17 cellular contexts compared by ENCODE assay signal in the genomic region with DNA sequence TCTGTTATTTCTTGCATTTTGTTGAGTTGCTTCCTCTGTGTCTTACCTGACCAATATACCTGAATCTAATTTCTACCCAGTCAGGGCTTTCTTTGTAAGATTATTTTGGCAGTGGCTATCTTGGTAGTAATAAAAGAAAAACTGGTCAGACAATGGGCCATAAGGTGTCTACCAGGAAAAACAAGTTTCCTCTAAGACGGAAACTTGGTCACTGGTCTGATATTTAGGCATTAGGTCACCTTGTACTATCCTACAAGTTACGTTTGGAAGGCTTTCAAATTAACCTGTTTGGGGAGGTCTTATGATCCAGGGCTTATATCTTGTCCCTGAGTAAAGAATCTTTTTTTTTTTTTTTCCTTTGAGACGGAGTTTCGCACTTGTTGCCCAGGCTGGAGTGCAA. TPM values are rescaled to one million over a fixed set of nuclear protein-coding genes. Genes with fewer than 3 reads are reported as not detected.
DNase-seq lines count a peak whose midpoint lies in the region; ATAC-seq and TF ChIP-seq lines count a peak whose summit lies in the region.
"Had no signal": no experiment of that assay in that cellular context is flagged by ENCODE, and none has a peak within 500 bp of the region (broad histone marks: within the 10 kb centered on the region; RNA-seq: fewer than 3 reads in every experiment).

No MANE protein-coding gene starts in this region.

- TF ChIP-seq CTCF in C4-2B (conservative IDR thresholded peaks at IDR 0.05) (no peak), VCaP (conservative IDR thresholded peaks at IDR 0.05) (no peak), prostate gland (IDR thresholded peaks at IDR 0.05) (no peak)

- H3K4me1 ChIP-seq in Karpas-422 (ENCODE audit: low read length) (no peaks in the 10 kb centered on the region), prostate gland (replicated peaks) (no peaks in the 10 kb centered on the region)
- H3K4me1 ChIP-seq: BLaER1, HAP-1 had no signal

- H3K9me3 ChIP-seq in Karpas-422 (ENCODE audit: low read length) (no peaks in the 10 kb centered on the region; the same call in 1 of the 2 replicates), prostate gland (no peaks in the 10 kb centered on the region)

- no peak for ATAC-seq in HG02852 (IDR thresholded peaks at IDR 0.05; ENCODE audit: unreplicated experiment)
- ATAC-seq: CD8-positive, alpha-beta T cell had no signal

- no peak overlapping the region for H3K9ac ChIP-seq in Karpas-422 (ENCODE audit: low read length)
- H3K9ac ChIP-seq: BLaER1 had no signal

- intact Hi-C loops in prostate gland (cut with DNase I): no loop called here

- TF ChIP-seq POLR2A in prostate gland (IDR thresholded peaks at IDR 0.05): no peak

- no peaks in the 10 kb centered on the region for H3K9me2 ChIP-seq in Karpas-422 (replicated peaks; ENCODE audit: insufficient read depth, low read length)

- H3K4me3 ChIP-seq in Karpas-422 (ENCODE audit: low read length) (no peak overlapping the region), prostate gland (no peak overlapping the region)
- H3K4me3 ChIP-seq: BLaER1, HAP-1 had no signal

- peak; percentile 10 for DNase-seq in Karpas-422
- DNase-seq in prostate gland (ENCODE audit: low spot score): peak; percentile 24
- no peak for DNase-seq in DMS79 treated with DMSO at 0.1 percent for 48 hours (lab: John Stamatoyannopoulos, UW)
- no peak for DNase-seq in DMS53 (lab: John Stamatoyannopoulos, UW)
- DNase-seq in ureter (ENCODE audit: low spot score): no peak
- DNase-seq: 8988T; CD8-positive, alpha-beta T cell; DMS 273 treated with DMSO at 0.1 percent for 48 hours; GDM1; IMR-90; KBM-7 had no signal

- no peaks in the 10 kb centered on the region for H3K27me3 ChIP-seq in Karpas-422 (ENCODE audit: low read length)
- H3K27me3 ChIP-seq in prostate gland (replicated peaks; ENCODE audit: insufficient read depth): no peaks in the 10 kb centered on the region
- H3K27me3 ChIP-seq: BLaER1 had no signal

- peaks cover 22% of the 10 kb centered on the region for H3K79me2 ChIP-seq in Karpas-422 (ENCODE audit: low read length)

- peaks cover 12% of the 10 kb centered on the region for H3K36me3 ChIP-seq in Karpas-422 (ENCODE audit: insufficient read depth, low read length)
- H3K36me3 ChIP-seq in prostate gland: no peaks in the 10 kb centered on the region

- H4K20me1 ChIP-seq in Karpas-422 (ENCODE audit: insufficient read depth, low read depth, low read length): no peaks in the 10 kb centered on the region
- H4K20me1 ChIP-seq: BLaER1 had no signal

- no peak overlapping the region for H3K4me2 ChIP-seq in Karpas-422 (ENCODE audit: low read depth, low read length, poor library complexity, severe bottlenecking)
- H3K4me2 ChIP-seq: BLaER1 had no signal

- WGBS in prostate gland: 80% methylated on average over 4 of the region's 4 CpGs

- H3K27ac ChIP-seq in C4-2B (peak overlapping the region; percentile 48), Karpas-422 (ENCODE audit: low read length) (no peak overlapping the region), VCaP (peak overlapping the region; percentile 95), prostate gland (peak overlapping the region; percentile 17 to 41)
- H3K27ac ChIP-seq: BLaER1, HL-60 had no signal

- H2AFZ ChIP-seq in Karpas-422 (ENCODE audit: low read length): no peak overlapping the region

RNA-seq across cellular contexts. Expression of a gene that starts 9.2 kb away (rescaled TPM):
- total RNA-seq in Karpas-422 (2014; rRNA removed; shearing (Covaris generic); ENCODE audit: low replicate concordance): 5.9 and 8.8 TPM in 2 replicates
- total RNA-seq in prostate gland: 1 to 10 TPM; 3.5 to 5.9 TPM
- 21.5 TPM for total RNA-seq in ureter

RNA-seq across cellular contexts. Expression of a gene that starts 37.2 kb away (rescaled TPM):
- total RNA-seq in Karpas-422 (2014; rRNA removed; shearing (Covaris generic); ENCODE audit: low replicate concordance): 15.8 and 16.4 TPM in 2 replicates
- total RNA-seq in prostate gland: 1 to 10 TPM; 6.9 to 7.3 TPM
- total RNA-seq in ureter: 17.9 TPM

Comparison
In these comparisons a context has a peak if more than half of its experiments do, and no peak if none do; other contexts are left out.
1. DNase-seq: peak in Karpas-422 (single experiment) and prostate gland (single experiment); none in DMS79 treated with DMSO at 0.1 percent for 48 hours (single experiment), DMS53 (single experiment) and ureter (single experiment).